ENCODE assay signal across 9 cellular contexts in genomic region chr4:121900132-121900983, GRCh38. TPM values are rescaled to one million over a fixed set of nuclear protein-coding genes. Genes with fewer than 3 reads are reported as not detected.
DNase-seq lines count a peak whose midpoint lies in the region; ATAC-seq and TF ChIP-seq lines count a peak whose summit lies in the region.
"Had no signal": no experiment of that assay in that cellular context is flagged by ENCODE, and none has a peak within 500 bp of the region (broad histone marks: within the 10 kb centered on the region; RNA-seq: fewer than 3 reads in every experiment).

No MANE protein-coding gene starts in this region.

- intact Hi-C loops in HCT116 (cut with micrococcal nuclease) = loop anchor here (1.0 to 5.0 kb wide), 4 partner anchors 103 to 1032 kb away; no protein-coding TSS in a partner anchor

- H4K20me1 ChIP-seq in HCT116 (ENCODE audit: insufficient read depth) = no peaks in the 10 kb centered on the region
- H4K20me1 ChIP-seq in MM.1S (ENCODE audit: insufficient read depth, low read length) = no peaks in the 10 kb centered on the region
- H4K20me1 ChIP-seq: BLaER1 had no signal

- no peaks in the 10 kb centered on the region for H3K9me3 Mint-ChIP-seq in T-cell

- H3K4me1 ChIP-seq in HCT116 (ENCODE audit: control insufficient read depth in 1 of 2, insufficient read depth in 2 of 2, low read length in 2 of 2) (peaks cover 0 to 4% of the 10 kb centered on the region in 2 experiments; a peak in 1 of 4 replicates), MM.1S (ENCODE audit: low read length) (no peaks in the 10 kb centered on the region)
- H3K4me1 ChIP-seq: BLaER1 had no signal

- no peak overlapping the region for H3K4me3 Mint-ChIP-seq in T-cell

- TF ChIP-seq RAD21 in HCT116 (IDR thresholded peaks at IDR 0.05; ENCODE audit: low read depth) = peak; percentile 94

- RAD21 ChIA-PET in HCT116 (lab: Charles Lee; ENCODE audit: low non-redundant PET in 1 of 2, low total read pairs in 2 of 2, uncharacterized antibody in 2 of 2, unreplicated experiment in 2 of 2) = interaction anchor here (1.0 to 2.1 kb wide), 2 partner anchors 677 kb away, joined by 5 to 12 read pairs; no protein-coding TSS in a partner anchor

- H2AFZ ChIP-seq in HCT116 (ENCODE audit: low read depth, low read length, poor library complexity, severe bottlenecking) = no peak overlapping the region
- no peak overlapping the region for H2AFZ ChIP-seq in MM.1S (ENCODE audit: low read length)

- peak; percentile 16 for DNase-seq in NCI-H1105 treated with DMSO at 0.1 percent for 48 hours (lab: John Stamatoyannopoulos, UW)
- no peak for DNase-seq in NCI-H1105 (lab: John Stamatoyannopoulos, UW)
- DNase-seq in HCT116 (ENCODE audit: low read depth, low spot score) = peak; percentile 56
- DNase-seq in MM.1S = peak; percentile 61
- DNase-seq in T-cell = peak in 31 of 34 experiments; percentile 7 to 58 (median 34)
- peak; percentile 74 for DNase-seq in astrocyte of the hippocampus (ENCODE audit: low read depth, low spot score)
- peak; percentile 29 to 55 for DNase-seq in hippocampal formation (lab: John Stamatoyannopoulos, UW)
- DNase-seq in stimulated activated CD4-positive, alpha-beta T cell treated with anti-CD3 and anti-CD28 coated beads, Interleukin-12 subunit alpha, Interleukin-12 subunit beta, amount 100 ng/mL, for 4 hours = peak; percentile 32

- H3K4me2 ChIP-seq in HCT116 (ENCODE audit: low read length) (no peak overlapping the region), MM.1S (ENCODE audit: low read depth, low read length) (no peak overlapping the region)
- H3K4me2 ChIP-seq: BLaER1 had no signal

- no peaks in the 10 kb centered on the region for H3K27me3 ChIP-seq in HCT116 (ENCODE audit: insufficient read depth, low read length)
- H3K27me3 ChIP-seq in MM.1S (replicated peaks; ENCODE audit: insufficient read depth, low read length) = no peaks in the 10 kb centered on the region
- H3K27me3 ChIP-seq: BLaER1 had no signal

- H3K27me3 Mint-ChIP-seq in T-cell = peaks cover 0 to 12% of the 10 kb centered on the region in 2 donors

- H3K36me3 ChIP-seq in HCT116 (ENCODE audit: control insufficient read depth in 1 of 2, insufficient read depth in 2 of 2, low read length in 2 of 2) (no peaks in the 10 kb centered on the region), MM.1S (replicated peaks; ENCODE audit: insufficient read depth, low read length) (no peaks in the 10 kb centered on the region)
- H3K36me3 ChIP-seq: BLaER1 had no signal

- no peaks in the 10 kb centered on the region for H3K9me3 ChIP-seq in HCT116 (ENCODE audit: control insufficient read depth in 1 of 2, insufficient read depth in 1 of 2, low read depth in 1 of 2, low read length in 2 of 2)
- H3K9me3 ChIP-seq in MM.1S (replicated peaks; ENCODE audit: insufficient read depth, low read length) = 0 out of 2 replicates have a peak, but pooled peaks cover 2% of the 10 kb centered on the region
- H3K9me3 ChIP-seq: BLaER1 had no signal

- BruUV-seq in HCT116 (replicated peaks; lab: Mats Ljungman, UMichigan) = no TSS peak

- H3K4me3 ChIP-seq in HCT116 (replicated peaks in 1 of 2; ENCODE audit: low read depth in 1 of 2, low read length in 2 of 2) = no peak overlapping the region
- H3K4me3 ChIP-seq in MM.1S (ENCODE audit: low read length) = no peak overlapping the region
- H3K4me3 ChIP-seq: BLaER1 had no signal

- H3K4me1 Mint-ChIP-seq in T-cell = peaks cover 6 to 13% (median 9%) of the 10 kb centered on the region in 3 donors

- peak; percentile 74 to 86 (median 78) for TF ChIP-seq CTCF in HCT116 (IDR thresholded peaks at IDR 0.05 in 2 of 3, conservative IDR thresholded peaks at IDR 0.05 in 1 of 3; ENCODE audit: borderline replicate concordance in 1 of 3, insufficient read depth in 1 of 3, low read depth in 2 of 3, low read length in 2 of 3)
- TF ChIP-seq CTCF in MM.1S (IDR thresholded peaks at IDR 0.05; ENCODE audit: low read length) = peak; percentile 75

- H3K27ac ChIP-seq in HCT116 (ENCODE audit: low read depth, low read length) (no peak overlapping the region), MM.1S (ENCODE audit: low read length) (no peak overlapping the region)
- H3K27ac ChIP-seq: BLaER1 had no signal

- H3F3A ChIP-seq in MM.1S (ENCODE audit: insufficient read depth, low read length) = no peaks in the 10 kb centered on the region

- no peaks in the 10 kb centered on the region for H3K9me2 ChIP-seq in HCT116 (ENCODE audit: insufficient read depth)
- H3K9me2 ChIP-seq in MM.1S (replicated peaks; ENCODE audit: insufficient read depth, low read length) = no peaks in the 10 kb centered on the region

- no peaks in the 10 kb centered on the region for H3K36me3 Mint-ChIP-seq in T-cell

- ATAC-seq in HCT116 = peak; percentile 90
- peak; percentile 75 to 87 (median 79) for ATAC-seq in T-cell (replicated peaks in 1 of 4)

- CTCF ChIA-PET in HCT116 (lab: Charles Lee) = interaction anchor here (0.7 to 2.9 kb wide), 17 partner anchors 8 to 1192 kb away, joined by 3 to 52 read pairs (median 4); no protein-coding TSS in a partner anchor
- CTCF ChIA-PET in T-cell (lab: Charles Lee) = interaction anchor here (0.5 to 2.7 kb wide), 34 partner anchors 9 to 1197 kb away, joined by 3 to 39 read pairs (median 4); partner anchors contain the start of genes BBS12 (in 1 of the 2) and EXOSC9 (in 1 of the 2)

- no peak for TF ChIP-seq POLR2A in HCT116 (IDR thresholded peaks at IDR 0.05; ENCODE audit: borderline replicate concordance, extremely low read depth, insufficient read depth, insufficient read length)

- H3K9ac ChIP-seq in HCT116 (ENCODE audit: low read length) = no peak overlapping the region
- H3K9ac ChIP-seq in MM.1S (ENCODE audit: low read length) = no peak overlapping the region
- H3K9ac ChIP-seq: BLaER1 had no signal

- peak overlapping the region in 1 of 2 donors; percentile 76 for H3K27ac Mint-ChIP-seq in T-cell

- POLR2A ChIA-PET in HCT116 (lab: Charles Lee) = no interaction called here
- POLR2A ChIA-PET in T-cell (lab: Charles Lee) = interaction anchor here in 1 of 2 donors (0.9 kb wide), 1 partner anchor 27 kb away, joined by 3 read pairs; no protein-coding TSS in a partner anchor

- H3K79me2 ChIP-seq in HCT116 (ENCODE audit: insufficient read depth, low read length) = no peaks in the 10 kb centered on the region
- no peaks in the 10 kb centered on the region for H3K79me2 ChIP-seq in MM.1S (ENCODE audit: low read length)

TF ChIP-seq in HCT116, 20 proteins besides CTCF, POLR2A, EP300 and RAD21:
- TF ChIP-seq TCF7L2 (IDR thresholded peaks at IDR 0.05; ENCODE audit: borderline replicate concordance, extremely low read depth, insufficient read depth, insufficient read length) (no peak), ATF3 (IDR thresholded peaks at IDR 0.05) (no peak)

RNA-seq across cellular contexts. Expression of gene BBS7, which starts 30.1 kb away (rescaled TPM):
- 22.9 TPM for total RNA-seq in HCT116 (2021; ENCODE audit: unreplicated experiment)
- 11.7 and 12.0 TPM in 2 replicates for polyA plus RNA-seq in HCT116 (2012)
- 10 to 100 TPM in 2 of 5 donors, 1 to 10 TPM in 3; 6.2 to 10.8 (median 8.7) TPM for total RNA-seq in T-cell

RNA-seq across cellular contexts. Expression of gene TRPC3, which starts 51.5 kb away (rescaled TPM):
- total RNA-seq in HCT116 (2021; ENCODE audit: unreplicated experiment) = 0.25 TPM
- polyA plus RNA-seq in HCT116 (2012) = 0.05 and 0.12 TPM in 2 replicates
- under 1 TPM in 4 of 5 donors, not detected in 1; 0.18 to 0.59 (median 0.33) TPM for total RNA-seq in T-cell
